Comparison of ENCODE assay signal across 31 cellular contexts in genomic region chr11:132062541-132062940, GRCh38.
A peak's percentile ranks its signal among the peaks of the same experiment; 100 is the strongest.
DNase-seq lines count a peak whose midpoint lies in the region; FAIRE-seq and TF ChIP-seq lines count a peak whose summit lies in the region.
"Had no signal": no experiment of that assay in that cellular context is flagged by ENCODE, and none has a peak within 500 bp of the region (broad histone marks: within the 10 kb centered on the region; RNA-seq: fewer than 3 reads in every experiment).

No MANE protein-coding gene starts in this region.

- H3K4me1 Mint-ChIP-seq in chondrocyte (ENCODE audit: low read depth) = peaks cover 78% of the 10 kb centered on the region
- no peaks in the 10 kb centered on the region for H3K4me1 Mint-ChIP-seq in activated CD4-positive, alpha-beta memory T cell treated with anti-CD3 and anti-CD28 coated beads for 36 hours (ENCODE audit: low read depth)
- H3K4me1 Mint-ChIP-seq: CD8-positive, alpha-beta memory T cell had no signal

- H2AFZ ChIP-seq in KMS-11 (ENCODE audit: low read depth) = no peak overlapping the region; the same call in 1 of the 2 replicates

- no peak overlapping the region for H3K9ac ChIP-seq in KMS-11
- H3K9ac ChIP-seq: SK-N-SH had no signal

- no peaks in the 10 kb centered on the region for H3K27me3 Mint-ChIP-seq in chondrocyte (ENCODE audit: low read depth)
- peaks cover 1% of the 10 kb centered on the region for H3K27me3 Mint-ChIP-seq in activated CD4-positive, alpha-beta memory T cell treated with anti-CD3 and anti-CD28 coated beads for 36 hours
- H3K27me3 Mint-ChIP-seq: activated naive CD8-positive, alpha-beta T cell; activated T-cell treated with anti-CD3 and anti-CD28 coated beads, Interleukin-2, amount 50 U/mL, for 24 hours; CD8-positive, alpha-beta memory T cell had no signal

- no peaks in the 10 kb centered on the region for H4K20me1 ChIP-seq in KMS-11 (ENCODE audit: insufficient read depth)

- peaks cover 10% of the 10 kb centered on the region for H3K9me3 Mint-ChIP-seq in chondrocyte (ENCODE audit: low read depth)
- H3K9me3 Mint-ChIP-seq in activated CD4-positive, alpha-beta memory T cell treated with anti-CD3 and anti-CD28 coated beads for 36 hours = peaks cover 11% of the 10 kb centered on the region

- 72 to 79% (median 75%) methylated on average over 2 of the region's 2 CpGs for WGBS in small intestine, 3 donors

- H3K36me3 ChIP-seq in KMS-11 (ENCODE audit: insufficient read depth) (no peaks in the 10 kb centered on the region), small intestine (ENCODE audit: control insufficient read depth in 2 of 2, insufficient read depth in 2 of 2, low read length in 2 of 2) (no peaks in the 10 kb centered on the region)
- H3K36me3 ChIP-seq: BE2C, esophagus squamous epithelium, prostate gland, tibial artery had no signal

- intact Hi-C loops in activated CD4-positive, alpha-beta memory T cell treated with anti-CD3 and anti-CD28 coated beads for 36 hours (cut with micrococcal nuclease) = no loop called here

- H3K27ac ChIP-seq in KMS-11 = peak overlapping the region; percentile 47; the same call in 1 of the 2 replicates
- H3K27ac ChIP-seq in small intestine (ENCODE audit: low read depth in 1 of 2, low read length in 1 of 2) = no peak overlapping the region
- H3K27ac ChIP-seq: A549, body of pancreas, esophagus squamous epithelium, prostate gland, RWPE1, tibial artery had no signal

- DNase-seq in AG04449 (ENCODE audit: low read depth, low spot score) (peak; percentile 65), chondrocyte (ENCODE audit: low spot score) (no peak), foreskin fibroblast (peak; percentile 43 to 61), AML-193 (lab: John Stamatoyannopoulos, UW) (no peak), SHP77 treated with DMSO at 0.1 percent for 48 hours (lab: John Stamatoyannopoulos, UW) (no peak), small intestine (no peak)
- DNase-seq in activated CD4-positive, alpha-beta memory T cell treated with anti-CD3 and anti-CD28 coated beads for 36 hours = no peak
- DNase-seq: activated CD4-positive, alpha-beta T cell treated with anti-CD3 and anti-CD28 coated beads, Interleukin-2, amount 50 U/mL, for 1 hour; activated CD4-positive, CD25-positive, alpha-beta regulatory T cell; activated effector memory CD4-positive, alpha-beta T cell treated with anti-CD3 and anti-CD28 coated beads, Interleukin-2, amount 50 U/mL, for 16 hours; activated T-cell treated with anti-CD3 and anti-CD28 coated beads, Interleukin-2, amount 50 U/mL, for 24 hours; BE2C; body of pancreas; CD8-positive, alpha-beta memory T cell; DMS 273 treated with DMSO at 0.1 percent for 48 hours; esophagus squamous epithelium; HCEC 1CT; left ventricle myocardium superior; NCI-H1436 treated with DMSO at 0.1 percent for 48 hours; SK-N-SH; stimulated activated CD4-positive, alpha-beta T cell treated with anti-CD3 and anti-CD28 coated beads, Interleukin-15, amount 100 ng/mL, for 24 hours; stimulated activated CD4-positive, alpha-beta T cell treated with anti-CD3 and anti-CD28 coated beads, Interleukin-4, amount 100 ng/mL, for 4 hours; tibial artery had no signal

- H3K4me3 ChIP-seq in AG04449 (ENCODE audit: low read depth, low read length) = no peak overlapping the region
- H3K4me3 ChIP-seq in KMS-11 (IDR thresholded peaks at IDR 0.05; ENCODE audit: insufficient read depth, low read depth, low read length) = no peak overlapping the region
- H3K4me3 ChIP-seq in foreskin fibroblast (ENCODE audit: low read depth in 1 of 2, low read length in 2 of 2) = no peak overlapping the region
- H3K4me3 ChIP-seq in small intestine (ENCODE audit: low read depth in 1 of 2, low read length in 2 of 2) = no peak overlapping the region
- H3K4me3 ChIP-seq: A549, body of pancreas, esophagus squamous epithelium, GM12878, prostate gland, tibial artery had no signal

- FAIRE-seq in small intestine (lab: Jason Lieb, UNC) = no peak
- FAIRE-seq: A549, GM12878, TTC549 had no signal

- CTCF ChIA-PET in AG04449 (lab: Yijun Ruan, JAX) = interaction anchor here (0.8 to 2.6 kb wide), 14 partner anchors 8 to 878 kb away, joined by 3 to 13 read pairs (median 3); no protein-coding TSS in a partner anchor
- CTCF ChIA-PET in activated CD4-positive, alpha-beta memory T cell treated with anti-CD3 and anti-CD28 coated beads for 36 hours (lab: Charles Lee) = no interaction called here

- H3K27me3 ChIP-seq in KMS-11 (ENCODE audit: insufficient read depth, low read depth) = no peaks in the 10 kb centered on the region
- H3K27me3 ChIP-seq in small intestine (ENCODE audit: control insufficient read depth in 2 of 2, insufficient read depth in 2 of 2, low read length in 2 of 2) = no peaks in the 10 kb centered on the region
- H3K27me3 ChIP-seq: BE2C, body of pancreas, esophagus squamous epithelium, tibial artery had no signal

- H3K4me2 ChIP-seq in KMS-11 = peak overlapping the region; percentile 63
- H3K4me2 ChIP-seq: A549, SK-N-SH had no signal

- no peaks in the 10 kb centered on the region for H3K79me2 ChIP-seq in KMS-11 (ENCODE audit: insufficient read depth, low read depth)

- H3K9me3 ChIP-seq in small intestine (ENCODE audit: control insufficient read depth, low read depth) = no peaks in the 10 kb centered on the region
- H3K9me3 ChIP-seq: A549, BE2C, body of pancreas, esophagus squamous epithelium, prostate gland, SK-N-SH, tibial artery had no signal

- no peak for TF ChIP-seq CTCF in AG04449 (IDR thresholded peaks at IDR 0.05; ENCODE audit: insufficient read depth, low read length, missing control alignments)
- no peak for TF ChIP-seq CTCF in KMS-11 (conservative IDR thresholded peaks at IDR 0.05; ENCODE audit: low read depth, low read length)
- no peak for TF ChIP-seq CTCF in chondrocyte (IDR thresholded peaks at IDR 0.05)
- no peak for TF ChIP-seq CTCF in foreskin fibroblast (IDR thresholded peaks at IDR 0.05; ENCODE audit: low read depth, low read length)

- H3K27ac Mint-ChIP-seq in chondrocyte (ENCODE audit: unreplicated experiment) = peak overlapping the region; percentile 97
- no peak overlapping the region for H3K27ac Mint-ChIP-seq in activated CD4-positive, alpha-beta memory T cell treated with anti-CD3 and anti-CD28 coated beads for 36 hours
- H3K27ac Mint-ChIP-seq: activated naive CD8-positive, alpha-beta T cell; activated T-cell treated with anti-CD3 and anti-CD28 coated beads, Interleukin-2, amount 50 U/mL, for 24 hours; CD8-positive, alpha-beta memory T cell; T-helper 1 cell treated with Interleukin-12 subunit alpha and Interleukin-12 subunit beta and Interleukin-4 antibody, amounts not matched to agents 30 μg/mL and 1 μg/mL, for 36 hours had no signal

- H3K4me1 ChIP-seq in KMS-11 (ENCODE audit: low read depth, poor library complexity, severe bottlenecking) (peaks cover 32% of the 10 kb centered on the region), small intestine (ENCODE audit: control insufficient read depth in 2 of 2, insufficient read depth in 1 of 2, low read depth in 1 of 2, low read length in 1 of 2) (no peaks in the 10 kb centered on the region)
- H3K4me1 ChIP-seq: A549, BE2C, body of pancreas, esophagus squamous epithelium, prostate gland, tibial artery had no signal

- POLR2A ChIA-PET in AG04449 (lab: Yijun Ruan, JAX) = interaction anchor here (0.6 to 2.7 kb wide), 8 partner anchors 8 to 1691 kb away, joined by 3 to 15 read pairs (median 3); no protein-coding TSS in a partner anchor
- POLR2A ChIA-PET in activated CD4-positive, alpha-beta memory T cell treated with anti-CD3 and anti-CD28 coated beads for 36 hours (lab: Charles Lee) = no interaction called here

- H3K36me3 Mint-ChIP-seq in chondrocyte (ENCODE audit: low read depth) = peaks cover 7% of the 10 kb centered on the region
- H3K36me3 Mint-ChIP-seq in activated CD4-positive, alpha-beta memory T cell treated with anti-CD3 and anti-CD28 coated beads for 36 hours = peaks cover 1% of the 10 kb centered on the region
- H3K36me3 Mint-ChIP-seq: activated naive CD8-positive, alpha-beta T cell; CD8-positive, alpha-beta memory T cell had no signal

- no peak overlapping the region for H3K4me3 Mint-ChIP-seq in chondrocyte (ENCODE audit: unreplicated experiment)
- H3K4me3 Mint-ChIP-seq in activated CD4-positive, alpha-beta memory T cell treated with anti-CD3 and anti-CD28 coated beads for 36 hours = no peak overlapping the region
- H3K4me3 Mint-ChIP-seq: activated naive CD8-positive, alpha-beta T cell; activated T-cell treated with anti-CD3 and anti-CD28 coated beads, Interleukin-2, amount 50 U/mL, for 24 hours; CD8-positive, alpha-beta memory T cell; T-helper 1 cell treated with Interleukin-12 subunit alpha and Interleukin-12 subunit beta and Interleukin-4 antibody, amounts not matched to agents 30 μg/mL and 1 μg/mL, for 36 hours had no signal

Comparison
In these comparisons a context has a peak if more than half of its experiments do, and no peak if none do; other contexts are left out.
1. DNase-seq: peak in AG04449 (single experiment) and foreskin fibroblast (2 of 2); none in chondrocyte (single experiment), AML-193 (0 of 2), activated CD4-positive, alpha-beta memory T cell treated with anti-CD3 and anti-CD28 coated beads for 36 hours (single experiment), SHP77 treated with DMSO at 0.1 percent for 48 hours (single experiment) and small intestine (single experiment).